ENCODE assay signal across 1 cellular context in genomic region chr6:33962186-33962585, GRCh38.
TF ChIP-seq lines count a peak whose summit lies in the region.

No MANE protein-coding gene starts in this region.

TF ChIP-seq in IMR-90, 13 proteins besides CTCF, POLR2A, EP300 and RAD21 (continued from another document):
- TF ChIP-seq NFE2L2 (IDR thresholded peaks at IDR 0.05; ENCODE audit: low read depth, low read length) (no peak), BHLHE40 (IDR thresholded peaks at IDR 0.05; ENCODE audit: low read depth, low read length) (no peak), CEBPB (IDR thresholded peaks at IDR 0.05; ENCODE audit: low read depth, low read length) (no peak), SMC3 (IDR thresholded peaks at IDR 0.05; ENCODE audit: low read depth, low read length) (no peak), MAZ (IDR thresholded peaks at IDR 0.05; ENCODE audit: borderline replicate concordance, low read depth, low read length) (no peak), MXI1 (IDR thresholded peaks at IDR 0.05; ENCODE audit: borderline replicate concordance, low read depth, low read length) (no peak), FOS (IDR thresholded peaks at IDR 0.05; ENCODE audit: low read depth, low read length) (no peak), RFX5 (IDR thresholded peaks at IDR 0.05; ENCODE audit: low read depth, low read length) (no peak)
- TF ChIP-seq, protein P1, sequence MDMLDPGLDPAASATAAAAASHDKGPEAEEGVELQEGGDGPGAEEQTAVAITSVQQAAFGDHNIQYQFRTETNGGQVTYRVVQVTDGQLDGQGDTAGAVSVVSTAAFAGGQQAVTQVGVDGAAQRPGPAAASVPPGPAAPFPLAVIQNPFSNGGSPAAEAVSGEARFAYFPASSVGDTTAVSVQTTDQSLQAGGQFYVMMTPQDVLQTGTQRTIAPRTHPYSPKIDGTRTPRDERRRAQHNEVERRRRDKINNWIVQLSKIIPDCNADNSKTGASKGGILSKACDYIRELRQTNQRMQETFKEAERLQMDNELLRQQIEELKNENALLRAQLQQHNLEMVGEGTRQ (IDR thresholded peaks at IDR 0.05; ENCODE audit: low read depth, low read length), result no peak
TF ChIP-seq in IMR-90: peak in this region for 0.
